ENCODE assay signal across 8 cellular contexts in the genomic region with DNA sequence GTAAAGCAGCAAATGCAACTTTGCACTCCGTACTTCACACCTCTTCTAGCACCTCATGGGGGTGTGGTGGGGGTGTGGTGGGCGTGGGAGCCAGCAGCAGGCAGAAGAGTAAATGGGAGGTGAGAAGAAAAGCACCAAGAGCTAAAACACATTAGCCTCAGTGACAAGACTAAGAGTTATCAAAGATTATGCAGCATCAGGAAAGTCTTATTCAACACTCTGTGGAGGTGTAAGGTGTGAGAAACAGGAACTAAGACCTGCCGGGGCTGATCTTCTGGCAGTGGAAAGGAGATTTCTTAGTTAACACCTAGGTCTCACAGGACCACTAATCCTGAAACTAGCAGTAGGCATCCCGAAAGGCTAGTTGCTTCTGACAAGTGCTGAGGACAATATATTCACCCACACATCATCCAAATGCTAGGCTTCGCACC. TPM values are rescaled to one million over a fixed set of nuclear protein-coding genes. Genes with fewer than 3 reads are reported as not detected.
DNase-seq lines count a peak whose midpoint lies in the region; ATAC-seq lines count a peak whose summit lies in the region.

No MANE protein-coding gene starts in this region.

- H3K4me3 ChIP-seq in aorta (ENCODE audit: low read length in 2 of 2), result no peak overlapping the region

- WGBS in aorta, 2 donors, result 90% methylated on average over 5 of the region's 5 CpGs

- H3K27me3 ChIP-seq in aorta (ENCODE audit: control insufficient read depth in 1 of 2, insufficient read depth in 2 of 2, low read length in 1 of 2), result no peaks in the 10 kb centered on the region

- peak; percentile 89 for ATAC-seq in GM18868 (IDR thresholded peaks at IDR 0.05; ENCODE audit: unreplicated experiment)
- peak; percentile 91 for ATAC-seq in GM21786 (IDR thresholded peaks at IDR 0.05; ENCODE audit: unreplicated experiment)
- no peak for ATAC-seq in aorta (ENCODE audit: low FRiP score)

- no peaks in the 10 kb centered on the region for H3K36me3 ChIP-seq in aorta (ENCODE audit: control insufficient read depth in 1 of 2, insufficient read depth in 2 of 2, low read length in 1 of 2)

- DNase-seq in RPMI8226, result peak; percentile 59
- DNase-seq in stimulated activated CD4-positive, alpha-beta T cell treated with anti-CD3 and anti-CD28 coated beads, Interleukin-1b, Interleukin-23, amount 100 ng/mL, for 48 hours, result peak; percentile 69
- no peak for DNase-seq in NCI-H146 (lab: John Stamatoyannopoulos, UW)
- no peak for DNase-seq in AG20443 (ENCODE audit: low spot score)
- DNase-seq in aorta, result no peak
- no peak for DNase-seq in amygdala (lab: John Stamatoyannopoulos, UW)

- intact Hi-C loops in aorta (cut with DNase I), result no loop called here

- H3K9me3 ChIP-seq in aorta (ENCODE audit: control insufficient read depth, low read length), result no peaks in the 10 kb centered on the region

- H3K27ac ChIP-seq in aorta (ENCODE audit: low read depth in 1 of 2, low read length in 2 of 2), result no peak overlapping the region

- peaks cover 0 to 5% of the 10 kb centered on the region in 2 donors for H3K4me1 ChIP-seq in aorta (ENCODE audit: control insufficient read depth in 1 of 2, insufficient read depth in 2 of 2, low read length in 2 of 2)

RNA-seq across cellular contexts. Expression of a gene that starts 9.9 kb away (rescaled TPM):
- total RNA-seq in aorta, result 10 to 100 TPM; 50.6 to 81.5 TPM
- polyA plus RNA-seq in aorta, result 10 to 100 TPM in 1 of 2 donors, 1 to 10 TPM in 1; 3.6 to 16.2 TPM

Comparison
In these comparisons a context has a peak if more than half of its experiments do, and no peak if none do; other contexts are left out.
1. DNase-seq: peak in RPMI8226 (single experiment) and stimulated activated CD4-positive, alpha-beta T cell treated with anti-CD3 and anti-CD28 coated beads, Interleukin-1b, Interleukin-23, amount 100 ng/mL, for 48 hours (single experiment); none in NCI-H146 (single experiment), AG20443 (single experiment), aorta (0 of 2) and amygdala (0 of 56).